14 cellular contexts compared by ENCODE assay signal in the genomic region with DNA sequence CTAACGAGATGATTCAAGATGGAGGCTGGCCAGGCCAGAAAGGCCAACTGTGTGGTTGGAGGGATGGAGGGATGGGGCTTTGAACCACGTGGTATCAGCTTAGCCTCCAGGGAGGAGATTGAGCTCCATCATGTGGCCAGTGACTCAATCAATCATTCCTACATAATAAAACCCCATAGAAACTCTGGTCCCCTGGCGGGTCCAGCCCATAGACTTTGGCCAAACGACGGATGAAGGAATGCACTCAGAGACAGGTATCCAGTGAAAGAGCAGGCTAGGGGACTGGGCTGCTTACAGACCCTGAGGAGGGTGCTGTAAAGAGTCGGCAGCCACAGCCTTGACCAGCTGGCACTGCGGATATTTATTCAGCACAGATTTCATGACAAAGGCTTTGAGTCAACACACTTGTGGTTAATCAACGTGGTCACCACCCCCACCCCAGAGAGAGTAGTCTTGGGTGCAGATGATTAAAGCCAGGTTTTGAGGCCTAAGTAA.
A peak's percentile ranks its signal among the peaks of the same experiment; 100 is the strongest.
DNase-seq lines count a peak whose midpoint lies in the region; ATAC-seq and TF ChIP-seq lines count a peak whose summit lies in the region.
"Had no signal": no experiment of that assay in that cellular context is flagged by ENCODE, and none has a peak within 500 bp of the region (broad histone marks: within the 10 kb centered on the region; RNA-seq: fewer than 3 reads in every experiment).

No MANE protein-coding gene starts in this region.

- H3K27me3 ChIP-seq in brain microvascular endothelial cell (replicated peaks): no peaks in the 10 kb centered on the region
- H3K27me3 ChIP-seq: right lobe of liver, uterus had no signal

- peaks cover 5% of the 10 kb centered on the region for H3K36me3 Mint-ChIP-seq in neural crest cell (ENCODE audit: low read depth)

- peak; percentile 2 for TF ChIP-seq CTCF in brain microvascular endothelial cell (IDR thresholded peaks at IDR 0.05; ENCODE audit: low read depth, low read length, missing control alignments)
- TF ChIP-seq CTCF in neural crest cell (conservative IDR thresholded peaks at IDR 0.05): no peak

- peak overlapping the region; percentile 17 for H3K27ac Mint-ChIP-seq in neural crest cell (ENCODE audit: unreplicated experiment)

- no peaks in the 10 kb centered on the region for H3K27me3 Mint-ChIP-seq in neural crest cell (ENCODE audit: low read depth)

- no peak overlapping the region for H3K4me3 ChIP-seq in brain microvascular endothelial cell (ENCODE audit: low read depth, low read length)
- H3K4me3 ChIP-seq: hepatocyte, right lobe of liver, uterus had no signal

- no peak for ATAC-seq in HG02798 (IDR thresholded peaks at IDR 0.05; ENCODE audit: poor library complexity, unreplicated experiment)
- ATAC-seq: right lobe of liver had no signal

- in situ Hi-C loops in brain microvascular endothelial cell (cut with HindIII; ENCODE audit: low pct_ligation_motif_present, low sequenced_read_pairs): no loop called here

- no peak overlapping the region for H3K4me3 Mint-ChIP-seq in neural crest cell

- H3K9me3 Mint-ChIP-seq in neural crest cell: peaks cover 17% of the 10 kb centered on the region

- peaks cover 5% of the 10 kb centered on the region for H3K4me1 Mint-ChIP-seq in neural crest cell

- DNase-seq in NCI-H82 (lab: John Stamatoyannopoulos, UW) (peak; percentile 46), NCI-H82 treated with DMSO at 0.1 percent for 48 hours (lab: John Stamatoyannopoulos, UW; ENCODE audit: unreplicated experiment) (no peak), M059J (ENCODE audit: low read depth) (peak; percentile 72), brain microvascular endothelial cell (peak; percentile 47), neural crest cell (ENCODE audit: low read depth, low spot score) (no peak), HuH-7.5 (ENCODE audit: low spot score) (no peak)
- no peak for DNase-seq in stimulated activated CD4-positive, alpha-beta T cell treated with anti-CD3 and anti-CD28 coated beads, Interleukin-1b, Interleukin-23, amount 100 ng/mL, for 48 hours
- DNase-seq: cortex of kidney, DMS79, NCI-H1105 treated with DMSO at 0.1 percent for 48 hours, uterus had no signal

- H3K36me3 ChIP-seq in brain microvascular endothelial cell (replicated peaks): no peaks in the 10 kb centered on the region
- H3K36me3 ChIP-seq: right lobe of liver, uterus had no signal

- no peak overlapping the region for H3K27ac ChIP-seq in brain microvascular endothelial cell
- H3K27ac ChIP-seq: hepatocyte, right lobe of liver, uterus had no signal

Comparison
In these comparisons a context has a peak if more than half of its experiments do, and no peak if none do; other contexts are left out.
1. DNase-seq: peak in NCI-H82 (single experiment), M059J (single experiment) and brain microvascular endothelial cell (single experiment); none in NCI-H82 treated with DMSO at 0.1 percent for 48 hours (single experiment), neural crest cell (single experiment), HuH-7.5 (single experiment) and stimulated activated CD4-positive, alpha-beta T cell treated with anti-CD3 and anti-CD28 coated beads, Interleukin-1b, Interleukin-23, amount 100 ng/mL, for 48 hours (single experiment).